In genomic region chr4:162943263-162943662, GRCh38 we compare ENCODE assay signal across 27 cellular contexts.
"Had no signal": no experiment of that assay in that cellular context is flagged by ENCODE, and none has a peak within 500 bp of the region (broad histone marks: within the 10 kb centered on the region; RNA-seq: fewer than 3 reads in every experiment).

No MANE protein-coding gene starts in this region.

- H3K4me1 Mint-ChIP-seq: activated CD4-positive, alpha-beta memory T cell treated with anti-CD3 and anti-CD28 coated beads, Interleukin-2, amount 10 ng/mL, durations not matched to agents 7 days and 5 days; activated naive CD8-positive, alpha-beta T cell treated with anti-CD3 and anti-CD28 coated beads, Interleukin-2, amount 10 ng/mL, durations not matched to agents 7 days and 5 days; nephron; stimulated activated memory B cell treated with anti-CD40 and anti-IgM and Interleukin-4, amounts not matched to agents 10 μg/mL and 1 μg/mL and 100 μg/mL, for 72 hours had no signal

- H3K4me3 Mint-ChIP-seq: activated CD4-positive, alpha-beta memory T cell treated with anti-CD3 and anti-CD28 coated beads, Interleukin-2, amount 10 ng/mL, durations not matched to agents 7 days and 5 days; activated naive CD8-positive, alpha-beta T cell treated with anti-CD3 and anti-CD28 coated beads, Interleukin-2, amount 10 ng/mL, durations not matched to agents 7 days and 5 days; activated T-cell treated with anti-CD3 and anti-CD28 coated beads, Interleukin-2, amount 50 U/mL, for 24 hours; nephron; stimulated activated memory B cell treated with anti-CD40 and anti-IgM and Interleukin-4, amounts not matched to agents 10 μg/mL and 1 μg/mL and 100 μg/mL, for 72 hours; T-helper 2 cell treated with Interferon-gamma antibody and Interleukin-4, amounts not matched to agents 5 μg/mL and 100 μg/mL, for 36 hours had no signal

- H3K27me3 ChIP-seq: body of pancreas, dorsolateral prefrontal cortex, spleen, upper lobe of left lung had no signal

- H3K4me3 ChIP-seq: body of pancreas, dorsolateral prefrontal cortex, spleen, thoracic aorta, upper lobe of left lung had no signal

- H3K27ac ChIP-seq: body of pancreas, dorsolateral prefrontal cortex, spleen, thoracic aorta, upper lobe of left lung had no signal

- H3K9me3 Mint-ChIP-seq: activated CD4-positive, alpha-beta memory T cell treated with anti-CD3 and anti-CD28 coated beads, Interleukin-2, amount 10 ng/mL, durations not matched to agents 7 days and 5 days; activated naive CD8-positive, alpha-beta T cell treated with anti-CD3 and anti-CD28 coated beads, Interleukin-2, amount 10 ng/mL, durations not matched to agents 7 days and 5 days; activated T-cell treated with anti-CD3 and anti-CD28 coated beads, Interleukin-2, amount 50 U/mL, for 24 hours; activated T-helper 2 cell treated with anti-CD3 and anti-CD28 coated beads, Interferon-gamma antibody, Interleukin-2, Interleukin-4, amounts not matched to agents 10 μg/mL and 5 μg/mL and 100 μg/mL, durations not matched to agents 14 hours and 24 hours and 36 hours; nephron; stimulated activated memory B cell treated with anti-CD40 and anti-IgM and Interleukin-4, amounts not matched to agents 10 μg/mL and 1 μg/mL and 100 μg/mL, for 72 hours; T-helper 2 cell treated with Interferon-gamma antibody and Interleukin-4, amounts not matched to agents 5 μg/mL and 100 μg/mL, for 36 hours had no signal

- H3K9me3 ChIP-seq: body of pancreas, spleen, thoracic aorta, upper lobe of left lung had no signal

- H3K36me3 ChIP-seq: spleen, thoracic aorta, upper lobe of left lung had no signal

- DNase-seq: activated CD4-positive, alpha-beta memory T cell treated with anti-CD3 and anti-CD28 coated beads, Interleukin-2, amount 10 ng/mL, durations not matched to agents 7 days and 5 days; activated CD4-positive, alpha-beta T cell treated with anti-CD3 and anti-CD28 coated beads for 4 hours; activated naive CD4-positive, alpha-beta T cell treated with Interleukin-2 at 50 U/mL for 16 hours; activated naive CD8-positive, alpha-beta T cell treated with anti-CD3 and anti-CD28 coated beads, Interleukin-2, amount 10 ng/mL, durations not matched to agents 7 days and 5 days; activated T-cell treated with anti-CD3 and anti-CD28 coated beads, Interleukin-2, amount 50 U/mL, for 24 hours; amygdala; body of pancreas; caudate nucleus; dorsolateral prefrontal cortex; erythroblast; head of caudate nucleus; kidney; midbrain; nucleus accumbens; posterior cingulate gyrus; spleen; stimulated activated CD4-positive, alpha-beta T cell treated with anti-CD3 and anti-CD28 coated beads, Interleukin-4, amount 100 ng/mL, for 4 hours; upper lobe of left lung had no signal

- H3K36me3 Mint-ChIP-seq: activated naive CD8-positive, alpha-beta T cell treated with anti-CD3 and anti-CD28 coated beads, Interleukin-2, amount 10 ng/mL, durations not matched to agents 7 days and 5 days; stimulated activated memory B cell treated with anti-CD40 and anti-IgM and Interleukin-4, amounts not matched to agents 10 μg/mL and 1 μg/mL and 100 μg/mL, for 72 hours had no signal

- H3K27ac Mint-ChIP-seq: activated CD4-positive, alpha-beta memory T cell treated with anti-CD3 and anti-CD28 coated beads, Interleukin-2, amount 10 ng/mL, durations not matched to agents 7 days and 5 days; activated naive CD8-positive, alpha-beta T cell treated with anti-CD3 and anti-CD28 coated beads, Interleukin-2, amount 10 ng/mL, durations not matched to agents 7 days and 5 days; activated T-cell treated with anti-CD3 and anti-CD28 coated beads, Interleukin-2, amount 50 U/mL, for 24 hours; activated T-helper 2 cell treated with anti-CD3 and anti-CD28 coated beads, Interferon-gamma antibody, Interleukin-2, Interleukin-4, amounts not matched to agents 10 μg/mL and 5 μg/mL and 100 μg/mL, durations not matched to agents 14 hours and 24 hours and 36 hours; nephron; stimulated activated memory B cell treated with anti-CD40 and anti-IgM and Interleukin-4, amounts not matched to agents 10 μg/mL and 1 μg/mL and 100 μg/mL, for 72 hours; T-helper 2 cell treated with Interferon-gamma antibody and Interleukin-4, amounts not matched to agents 5 μg/mL and 100 μg/mL, for 36 hours had no signal

- H3K27me3 Mint-ChIP-seq: activated CD4-positive, alpha-beta memory T cell treated with anti-CD3 and anti-CD28 coated beads, Interleukin-2, amount 10 ng/mL, durations not matched to agents 7 days and 5 days; activated T-cell treated with anti-CD3 and anti-CD28 coated beads, Interleukin-2, amount 50 U/mL, for 24 hours had no signal

- ATAC-seq: body of pancreas; left lobe of liver; stimulated activated memory B cell treated with anti-CD40 and anti-IgM and Interleukin-4, amounts not matched to agents 10 μg/mL and 1 μg/mL and 100 μg/mL, for 72 hours had no signal

- H3K4me1 ChIP-seq: body of pancreas, spleen, upper lobe of left lung had no signal

- FAIRE-seq: colon, frontal cortex, kidney, TTC549 had no signal
